ENCODE assay signal across 7 cellular contexts in genomic region chr17:1718362-1719165, GRCh38. TPM values are rescaled to one million over a fixed set of nuclear protein-coding genes. Genes with fewer than 3 reads are reported as not detected.
A peak's percentile ranks its signal among the peaks of the same experiment; 100 is the strongest.
DNase-seq lines count a peak whose midpoint lies in the region; TF ChIP-seq lines count a peak whose summit lies in the region.
"Had no signal": no experiment of that assay in that cellular context is flagged by ENCODE, and none has a peak within 500 bp of the region (broad histone marks: within the 10 kb centered on the region; RNA-seq: fewer than 3 reads in every experiment).

No MANE protein-coding gene starts in this region.

- H3K27me3 Mint-ChIP-seq in activated CD4-positive, alpha-beta memory T cell treated with anti-CD3 and anti-CD28 coated beads, Interleukin-2, amount 10 ng/mL, durations not matched to agents 7 days and 5 days: no peaks in the 10 kb centered on the region

- H3K9me3 Mint-ChIP-seq in activated CD4-positive, alpha-beta memory T cell treated with anti-CD3 and anti-CD28 coated beads, Interleukin-2, amount 10 ng/mL, durations not matched to agents 7 days and 5 days: no peaks in the 10 kb centered on the region

- H3K4me3 Mint-ChIP-seq in activated CD4-positive, alpha-beta memory T cell treated with anti-CD3 and anti-CD28 coated beads, Interleukin-2, amount 10 ng/mL, durations not matched to agents 7 days and 5 days: peak overlapping the region; percentile 91

- peak overlapping the region; percentile 98 for H3K27ac Mint-ChIP-seq in activated CD4-positive, alpha-beta memory T cell treated with anti-CD3 and anti-CD28 coated beads, Interleukin-2, amount 10 ng/mL, durations not matched to agents 7 days and 5 days

- H3K36me3 Mint-ChIP-seq in activated CD4-positive, alpha-beta memory T cell treated with anti-CD3 and anti-CD28 coated beads, Interleukin-2, amount 10 ng/mL, durations not matched to agents 7 days and 5 days (ENCODE audit: low read depth): peaks cover 9% of the 10 kb centered on the region

- H3K36me3 ChIP-seq in muscle layer of duodenum (ENCODE audit: control insufficient read depth in 1 of 2, insufficient read depth in 2 of 2, low read length in 2 of 2): peaks cover 6 to 22% of the 10 kb centered on the region in 2 donors

- H3K4me1 Mint-ChIP-seq in activated CD4-positive, alpha-beta memory T cell treated with anti-CD3 and anti-CD28 coated beads, Interleukin-2, amount 10 ng/mL, durations not matched to agents 7 days and 5 days: peaks cover 63% of the 10 kb centered on the region

- H3K4me1 ChIP-seq in muscle layer of duodenum (ENCODE audit: control insufficient read depth in 1 of 2, insufficient read depth in 2 of 2, low read length in 2 of 2): peaks cover 11 to 26% of the 10 kb centered on the region in 2 donors

- H3K27me3 ChIP-seq in muscle layer of duodenum (ENCODE audit: low read depth, low read length): no peaks in the 10 kb centered on the region

- CTCF ChIA-PET in activated CD4-positive, alpha-beta memory T cell treated with anti-CD3 and anti-CD28 coated beads, Interleukin-2, amount 10 ng/mL, durations not matched to agents 7 days and 5 days (lab: Charles Lee): interaction anchor here (0.7 to 1.4 kb wide), 3 partner anchors 126 to 174 kb away, joined by 3 to 4 read pairs (median 3); no protein-coding TSS in a partner anchor

- H3K27ac ChIP-seq in C4-2B (peak overlapping the region; percentile 98), muscle layer of duodenum (ENCODE audit: low read length) (peak overlapping the region; percentile 98)

- H3K9me3 ChIP-seq in muscle layer of duodenum (ENCODE audit: control insufficient read depth in 1 of 2, low read length in 2 of 2): no peaks in the 10 kb centered on the region

- no peak for TF ChIP-seq CTCF in C4-2B (conservative IDR thresholded peaks at IDR 0.05)

- H3K4me3 ChIP-seq in muscle layer of duodenum (ENCODE audit: low read depth in 1 of 2, low read length in 2 of 2): no peak overlapping the region

- DNase-seq in activated CD4-positive, alpha-beta memory T cell treated with anti-CD3 and anti-CD28 coated beads, Interleukin-2, amount 10 ng/mL, durations not matched to agents 7 days and 5 days: no peak
- DNase-seq in NCI-H524 (lab: John Stamatoyannopoulos, UW) (no peak), NCI-H2029 treated with DMSO at 0.1 percent for 48 hours (lab: John Stamatoyannopoulos, UW) (no peak), glomerular visceral epithelial cell (ENCODE audit: extremely low spot score) (no peak)
- DNase-seq: NCI-H2081 had no signal

- POLR2A ChIA-PET in activated CD4-positive, alpha-beta memory T cell treated with anti-CD3 and anti-CD28 coated beads, Interleukin-2, amount 10 ng/mL, durations not matched to agents 7 days and 5 days (lab: Charles Lee): interaction anchor here (1.2 to 5.0 kb wide), 7 partner anchors 14 to 522 kb away, joined by 3 to 58 read pairs (median 10); partner anchors contain the start of genes OVCA2, PRPF8, RPA1 and SMYD4

RNA-seq across cellular contexts. Expression of gene WDR81, which starts 5.9 kb away (rescaled TPM):
- 10 to 100 TPM; 33.3 to 35.1 TPM for total RNA-seq in activated CD4-positive, alpha-beta memory T cell treated with anti-CD3 and anti-CD28 coated beads, Interleukin-2, amount 10 ng/mL, durations not matched to agents 7 days and 5 days

RNA-seq across cellular contexts. Expression of gene TLCD2, which starts 8.4 kb away (rescaled TPM):
- total RNA-seq in activated CD4-positive, alpha-beta memory T cell treated with anti-CD3 and anti-CD28 coated beads, Interleukin-2, amount 10 ng/mL, durations not matched to agents 7 days and 5 days: under 1 TPM; 0.65 to 0.75 TPM

RNA-seq across cellular contexts. Expression of gene SERPINF2, which starts 24.1 kb away (rescaled TPM):
- total RNA-seq in activated CD4-positive, alpha-beta memory T cell treated with anti-CD3 and anti-CD28 coated beads, Interleukin-2, amount 10 ng/mL, durations not matched to agents 7 days and 5 days: under 1 TPM; 0.23 to 0.55 TPM

RNA-seq across cellular contexts. Expression of gene PRPF8, which starts 33.9 kb away (rescaled TPM):
- 100 to 1,000 TPM; 264 to 267 TPM for total RNA-seq in activated CD4-positive, alpha-beta memory T cell treated with anti-CD3 and anti-CD28 coated beads, Interleukin-2, amount 10 ng/mL, durations not matched to agents 7 days and 5 days

RNA-seq across cellular contexts. Expression of gene SERPINF1, which starts 43.3 kb away (rescaled TPM):
- not detected for total RNA-seq in activated CD4-positive, alpha-beta memory T cell treated with anti-CD3 and anti-CD28 coated beads, Interleukin-2, amount 10 ng/mL, durations not matched to agents 7 days and 5 days
